12 cellular contexts compared by ENCODE assay signal in the genomic region with DNA sequence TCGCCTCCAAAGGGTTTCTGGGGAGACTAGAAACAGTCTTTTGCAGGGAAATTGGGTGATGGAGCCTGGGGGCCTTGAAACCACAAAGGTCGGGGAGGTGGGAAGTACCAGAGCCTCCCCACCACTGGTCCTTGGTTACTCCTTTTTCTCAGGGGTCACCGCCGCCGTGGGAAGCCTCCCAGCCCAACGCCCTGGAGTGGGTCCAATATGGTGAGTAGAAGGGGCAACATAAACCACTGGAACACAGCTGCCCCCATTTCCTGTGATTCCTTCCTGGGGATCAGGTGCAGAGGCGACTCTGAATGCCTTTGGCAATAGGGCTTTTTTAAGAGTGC. TPM values are rescaled to one million over a fixed set of nuclear protein-coding genes. Genes with fewer than 3 reads are reported as not detected.
DNase-seq lines count a peak whose midpoint lies in the region; TF ChIP-seq lines count a peak whose summit lies in the region.
"Had no signal": no experiment of that assay in that cellular context is flagged by ENCODE, and none has a peak within 500 bp of the region (broad histone marks: within the 10 kb centered on the region; RNA-seq: fewer than 3 reads in every experiment).

No MANE protein-coding gene starts in this region.

- H3K36me3 Mint-ChIP-seq in CD14-positive monocyte (peaks cover 19 to 35% of the 10 kb centered on the region in 2 donors), neural crest cell (ENCODE audit: low read depth) (no peaks in the 10 kb centered on the region)

- H3K4me3 Mint-ChIP-seq in CD14-positive monocyte = peak overlapping the region; percentile 92 to 98
- H3K4me3 Mint-ChIP-seq in neural crest cell = peak overlapping the region; percentile 38

- H3K4me1 Mint-ChIP-seq in CD14-positive monocyte = peaks cover 21% of the 10 kb centered on the region
- H3K4me1 Mint-ChIP-seq in neural crest cell = peaks cover 20% of the 10 kb centered on the region

- no peak overlapping the region for H3K27ac Mint-ChIP-seq in CD14-positive monocyte
- no peak overlapping the region for H3K27ac Mint-ChIP-seq in neural crest cell (ENCODE audit: unreplicated experiment)

- H3K4me1 ChIP-seq in HEK293 (ENCODE audit: control insufficient read depth, insufficient read depth, low read length) = no peaks in the 10 kb centered on the region; the same call in 1 of the 2 replicates
- peaks cover 12 to 17% of the 10 kb centered on the region in 2 donors for H3K4me1 ChIP-seq in ascending aorta

- CTCF ChIA-PET in HEK293 (lab: Yijun Ruan, JAX) = interaction anchor here (0.6 to 21.8 kb wide), 23 partner anchors 10 to 801 kb away, joined by 3 to 625 read pairs (median 4); a partner anchor contains a TSS

- no peaks in the 10 kb centered on the region for H3K9me3 ChIP-seq in HEK293 (ENCODE audit: control insufficient read depth, insufficient read depth, low read depth, low read length)
- H3K9me3 ChIP-seq in ascending aorta = no peaks in the 10 kb centered on the region
- H3K9me3 ChIP-seq: left lung had no signal

- H3K36me3 ChIP-seq in HEK293 (ENCODE audit: control insufficient read depth in 2 of 2, insufficient read depth in 1 of 2, low read length in 2 of 2) (no peaks in the 10 kb centered on the region; a peak in 1 of 3 replicates), ascending aorta (no peaks in the 10 kb centered on the region)
- H3K36me3 ChIP-seq: left lung had no signal

- intact Hi-C loops in CD14-positive monocyte (cut with micrococcal nuclease) (loop anchor here in 1 of 2 donors (10.0 kb wide), 1 partner anchor 178 kb away; no protein-coding TSS in a partner anchor), ascending aorta (cut with DNase I) (loop anchor here (5.0 kb wide), 1 partner anchor 200 kb away; a partner anchor contains a TSS)

- H3K4me3 ChIP-seq in HEK293 (ENCODE audit: low read depth, low read length) (no peak overlapping the region), ascending aorta (peak overlapping the region; percentile 76 to 80)

- H3K9me3 Mint-ChIP-seq in CD14-positive monocyte (peaks cover 0 to 13% (median 9%) of the 10 kb centered on the region in 7 donors), neural crest cell (no peaks in the 10 kb centered on the region)

- TF ChIP-seq CTCF in CD14-positive monocyte (IDR thresholded peaks at IDR 0.05) (peak; percentile 65), HEK293 (tag by site-specific recombination; IDR thresholded peaks at IDR 0.05) (no peak), ascending aorta (IDR thresholded peaks at IDR 0.05) (no peak), neural crest cell (conservative IDR thresholded peaks at IDR 0.05) (peak; percentile 4)

- POLR2A ChIA-PET in HEK293 (lab: Yijun Ruan, JAX) = interaction anchor here (0.9 to 1.6 kb wide), 5 partner anchors 22 to 248 kb away, joined by 3 to 7 read pairs (median 7); a partner anchor contains a TSS

- no peak for DNase-seq in CD14-positive monocyte (ENCODE audit: low spot score)
- no peak for DNase-seq in ascending aorta (ENCODE audit: low spot score in 2 of 2)
- DNase-seq in neural crest cell (ENCODE audit: low read depth, low spot score) = no peak
- no peak for DNase-seq in amniotic stem cell (lab: John Stamatoyannopoulos, UW)
- DNase-seq in DMS114 treated with DMSO at 0.1 percent for 48 hours (lab: John Stamatoyannopoulos, UW; ENCODE audit: unreplicated experiment) = no peak
- DNase-seq in NCI-H524 treated with DMSO at 0.1 percent for 48 hours (lab: John Stamatoyannopoulos, UW) = no peak
- no peak for DNase-seq in COR-L47 (lab: John Stamatoyannopoulos, UW)

- peaks cover 39 to 65% (median 41%) of the 10 kb centered on the region in 3 donors for H3K27me3 Mint-ChIP-seq in CD14-positive monocyte (ENCODE audit: low read depth in 3 of 3)
- H3K27me3 Mint-ChIP-seq in neural crest cell (ENCODE audit: low read depth) = peaks cover 51% of the 10 kb centered on the region

- no peak overlapping the region for H3K27ac ChIP-seq in HEK293 (ENCODE audit: extremely low read depth, low read depth, low read length)
- no peak overlapping the region for H3K27ac ChIP-seq in ascending aorta
- H3K27ac ChIP-seq: HL-60 had no signal

- no peaks in the 10 kb centered on the region for H3K27me3 ChIP-seq in ascending aorta

TF ChIP-seq in HEK293, 187 proteins besides CTCF, POLR2A, EP300 and RAD21:
- TF ChIP-seq ZNF776 (tag by site-specific recombination; IDR thresholded peaks at IDR 0.05; ENCODE audit: borderline replicate concordance) = no peak
- no peak for TF ChIP-seq ZNF121 (tag by site-specific recombination; IDR thresholded peaks at IDR 0.05)
- no peak for TF ChIP-seq ZNF768 (tag by site-specific recombination; IDR thresholded peaks at IDR 0.05)
- TF ChIP-seq ZNF157 (tag by site-specific recombination; IDR thresholded peaks at IDR 0.05) = no peak
- no peak for TF ChIP-seq ZNF664 (tag by site-specific recombination; IDR thresholded peaks at IDR 0.05)
- TF ChIP-seq, protein P1, sequence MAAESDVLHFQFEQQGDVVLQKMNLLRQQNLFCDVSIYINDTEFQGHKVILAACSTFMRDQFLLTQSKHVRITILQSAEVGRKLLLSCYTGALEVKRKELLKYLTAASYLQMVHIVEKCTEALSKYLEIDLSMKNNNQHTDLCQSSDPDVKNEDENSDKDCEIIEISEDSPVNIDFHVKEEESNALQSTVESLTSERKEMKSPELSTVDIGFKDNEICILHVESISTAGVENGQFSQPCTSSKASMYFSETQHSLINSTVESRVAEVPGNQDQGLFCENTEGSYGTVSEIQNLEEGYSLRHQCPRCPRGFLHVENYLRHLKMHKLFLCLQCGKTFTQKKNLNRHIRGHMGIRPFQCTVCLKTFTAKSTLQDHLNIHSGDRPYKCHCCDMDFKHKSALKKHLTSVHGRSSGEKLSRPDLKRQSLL (tag by site-specific recombination; IDR thresholded peaks at IDR 0.05) = peak; percentile 26; the same call in 1 of the 2 replicates
- TF ChIP-seq MZF1 (tag by site-specific recombination; IDR thresholded peaks at IDR 0.05; ENCODE audit: borderline replicate concordance) = no peak
- TF ChIP-seq, protein P2, sequence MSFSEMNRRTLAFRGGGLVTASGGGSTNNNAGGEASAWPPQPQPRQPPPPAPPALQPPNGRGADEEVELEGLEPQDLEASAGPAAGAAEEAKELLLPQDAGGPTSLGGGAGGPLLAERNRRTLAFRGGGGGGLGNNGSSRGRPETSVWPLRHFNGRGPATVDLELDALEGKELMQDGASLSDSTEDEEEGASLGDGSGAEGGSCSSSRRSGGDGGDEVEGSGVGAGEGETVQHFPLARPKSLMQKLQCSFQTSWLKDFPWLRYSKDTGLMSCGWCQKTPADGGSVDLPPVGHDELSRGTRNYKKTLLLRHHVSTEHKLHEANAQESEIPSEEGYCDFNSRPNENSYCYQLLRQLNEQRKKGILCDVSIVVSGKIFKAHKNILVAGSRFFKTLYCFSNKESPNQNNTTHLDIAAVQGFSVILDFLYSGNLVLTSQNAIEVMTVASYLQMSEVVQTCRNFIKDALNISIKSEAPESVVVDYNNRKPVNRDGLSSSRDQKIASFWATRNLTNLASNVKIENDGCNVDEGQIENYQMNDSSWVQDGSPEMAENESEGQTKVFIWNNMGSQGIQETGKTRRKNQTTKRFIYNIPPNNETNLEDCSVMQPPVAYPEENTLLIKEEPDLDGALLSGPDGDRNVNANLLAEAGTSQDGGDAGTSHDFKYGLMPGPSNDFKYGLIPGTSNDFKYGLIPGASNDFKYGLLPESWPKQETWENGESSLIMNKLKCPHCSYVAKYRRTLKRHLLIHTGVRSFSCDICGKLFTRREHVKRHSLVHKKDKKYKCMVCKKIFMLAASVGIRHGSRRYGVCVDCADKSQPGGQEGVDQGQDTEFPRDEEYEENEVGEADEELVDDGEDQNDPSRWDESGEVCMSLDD (tag by site-specific recombination; IDR thresholded peaks at IDR 0.05) = no peak
- no peak for TF ChIP-seq ZNF394 (tag by site-specific recombination; IDR thresholded peaks at IDR 0.05; ENCODE audit: borderline replicate concordance)
- TF ChIP-seq, protein P3, sequence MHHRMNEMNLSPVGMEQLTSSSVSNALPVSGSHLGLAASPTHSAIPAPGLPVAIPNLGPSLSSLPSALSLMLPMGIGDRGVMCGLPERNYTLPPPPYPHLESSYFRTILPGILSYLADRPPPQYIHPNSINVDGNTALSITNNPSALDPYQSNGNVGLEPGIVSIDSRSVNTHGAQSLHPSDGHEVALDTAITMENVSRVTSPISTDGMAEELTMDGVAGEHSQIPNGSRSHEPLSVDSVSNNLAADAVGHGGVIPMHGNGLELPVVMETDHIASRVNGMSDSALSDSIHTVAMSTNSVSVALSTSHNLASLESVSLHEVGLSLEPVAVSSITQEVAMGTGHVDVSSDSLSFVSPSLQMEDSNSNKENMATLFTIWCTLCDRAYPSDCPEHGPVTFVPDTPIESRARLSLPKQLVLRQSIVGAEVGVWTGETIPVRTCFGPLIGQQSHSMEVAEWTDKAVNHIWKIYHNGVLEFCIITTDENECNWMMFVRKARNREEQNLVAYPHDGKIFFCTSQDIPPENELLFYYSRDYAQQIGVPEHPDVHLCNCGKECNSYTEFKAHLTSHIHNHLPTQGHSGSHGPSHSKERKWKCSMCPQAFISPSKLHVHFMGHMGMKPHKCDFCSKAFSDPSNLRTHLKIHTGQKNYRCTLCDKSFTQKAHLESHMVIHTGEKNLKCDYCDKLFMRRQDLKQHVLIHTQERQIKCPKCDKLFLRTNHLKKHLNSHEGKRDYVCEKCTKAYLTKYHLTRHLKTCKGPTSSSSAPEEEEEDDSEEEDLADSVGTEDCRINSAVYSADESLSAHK (tag by site-specific recombination; IDR thresholded peaks at IDR 0.05) = peak; percentile 98

RNA-seq across cellular contexts. Expression of a gene that starts 5.8 kb away (rescaled TPM):
- polyA plus RNA-seq in CD14-positive monocyte = under 1 TPM; 0.36 to 0.39 TPM
- total RNA-seq in ascending aorta (not detected), neural crest cell (not detected in 2 replicates)
- total RNA-seq: Daoy, frontal cortex had no signal

RNA-seq across cellular contexts. Expression of a gene that starts 21.8 kb away (rescaled TPM):
- polyA plus RNA-seq in CD14-positive monocyte = 1 to 10 TPM; 4.3 to 6.1 TPM
- total RNA-seq in ascending aorta = 13.7 TPM
- total RNA-seq in neural crest cell = 17.6 and 18.1 TPM in 2 replicates

RNA-seq across cellular contexts. Expression of a gene that starts 23.7 kb away (rescaled TPM):
- not detected for polyA plus RNA-seq in CD14-positive monocyte
- total RNA-seq in ascending aorta (not detected), neural crest cell (0.45 and 0.70 TPM in 2 replicates)
- total RNA-seq: Daoy, left lung had no signal

RNA-seq across cellular contexts. Expression of a gene that starts 43.4 kb away (rescaled TPM):
- polyA plus RNA-seq in CD14-positive monocyte = not detected
- 11.3 TPM for total RNA-seq in ascending aorta
- 25.5 and 25.6 TPM in 2 replicates for total RNA-seq in neural crest cell
- total RNA-seq: Daoy had no signal

Comparison
In these comparisons a context has a peak if more than half of its experiments do, and no peak if none do; other contexts are left out.
1. CTCF ChIP-seq: peak in CD14-positive monocyte (single experiment) and neural crest cell (single experiment); none in HEK293 (single experiment) and ascending aorta (0 of 3).